ENCODE assay signal across 7 cellular contexts in the genomic region with DNA sequence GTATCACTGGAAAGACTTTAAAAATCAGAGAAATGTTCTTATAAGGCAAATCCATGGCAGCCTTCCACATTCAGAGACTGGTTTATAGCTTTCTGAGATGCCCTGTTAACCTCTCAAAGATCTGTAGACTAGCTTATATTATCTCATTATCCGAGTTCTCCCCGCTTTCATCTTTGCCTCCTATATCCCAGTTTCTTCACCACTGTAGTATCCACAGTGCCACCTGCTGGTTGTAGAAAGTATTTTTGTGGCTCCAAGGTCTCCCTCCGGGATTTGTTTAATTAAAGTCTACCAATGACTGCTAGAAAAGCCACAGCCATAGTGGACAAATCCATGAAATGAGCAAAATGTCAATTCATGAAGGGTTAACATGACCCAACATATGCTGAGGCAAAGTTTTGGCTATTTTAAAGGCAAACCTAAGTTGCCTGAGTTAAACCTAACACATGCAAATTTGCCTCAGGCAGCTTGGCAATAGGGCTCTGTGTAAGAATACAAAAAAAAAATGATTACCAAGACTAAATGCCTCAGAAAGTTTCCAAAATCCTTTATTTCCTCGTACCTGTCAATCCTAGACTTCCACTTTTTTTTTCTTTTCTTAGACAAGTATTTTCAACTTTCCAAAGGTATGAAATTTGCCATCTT.
A peak's percentile ranks its signal among the peaks of the same experiment; 100 is the strongest.
DNase-seq lines count a peak whose midpoint lies in the region; ATAC-seq and TF ChIP-seq lines count a peak whose summit lies in the region.

No MANE protein-coding gene starts in this region.

- no peaks in the 10 kb centered on the region for H3K36me3 ChIP-seq in OCI-LY1 (ENCODE audit: insufficient read depth, low read length)
- H3K36me3 ChIP-seq in adipocyte (ENCODE audit: control insufficient read depth, insufficient read depth, low read length, severe bottlenecking): no peaks in the 10 kb centered on the region
- H3K36me3 ChIP-seq in left ventricle myocardium inferior: no peaks in the 10 kb centered on the region

- DNase-seq in ELF-1 (ENCODE audit: low read depth, low spot score): peak; percentile 71
- DNase-seq in HuH-7 (ENCODE audit: low spot score): peak; percentile 48
- peak; percentile 93 for DNase-seq in adipocyte (ENCODE audit: low read depth)
- DNase-seq in left ventricle myocardium inferior: no peak
- DNase-seq in renal cortical epithelial cell (ENCODE audit: low read depth): peak; percentile 70

- TF ChIP-seq CTCF in OCI-LY1 (IDR thresholded peaks at IDR 0.05; ENCODE audit: low read length): peak; percentile 78
- peak; percentile 89 for TF ChIP-seq CTCF in left ventricle myocardium inferior (IDR thresholded peaks at IDR 0.05; ENCODE audit: borderline replicate concordance)

- H3K4me3 ChIP-seq in OCI-LY1 (ENCODE audit: low read depth, low read length, poor library complexity, severe bottlenecking) (no peak overlapping the region), adipocyte (ENCODE audit: low read length) (no peak overlapping the region), left ventricle myocardium inferior (no peak overlapping the region)

- ATAC-seq in GM21786 (IDR thresholded peaks at IDR 0.05; ENCODE audit: unreplicated experiment): no peak

- H3K9me3 ChIP-seq in OCI-LY1 (ENCODE audit: low read length) (no peaks in the 10 kb centered on the region), adipocyte (ENCODE audit: control insufficient read depth, low read length) (peaks cover 5% of the 10 kb centered on the region), left ventricle myocardium inferior (replicated peaks) (no peaks in the 10 kb centered on the region)

- H4K20me1 ChIP-seq in OCI-LY1 (ENCODE audit: insufficient read depth, low read length): no peaks in the 10 kb centered on the region

- H3K27ac ChIP-seq in OCI-LY1 (ENCODE audit: low read depth, low read length, poor library complexity, severe bottlenecking) (no peak overlapping the region), left ventricle myocardium inferior (replicated peaks) (peak overlapping the region; percentile 66)

- H3K27me3 ChIP-seq in OCI-LY1 (ENCODE audit: insufficient read depth, low read length) (no peaks in the 10 kb centered on the region), adipocyte (replicated peaks; ENCODE audit: control insufficient read depth, insufficient read depth, low read length) (peaks cover 11% of the 10 kb centered on the region), left ventricle myocardium inferior (ENCODE audit: low read depth) (peaks cover 36% of the 10 kb centered on the region)

- no peak overlapping the region for H3K9ac ChIP-seq in OCI-LY1 (ENCODE audit: low read length)
- H3K9ac ChIP-seq in adipocyte (ENCODE audit: low read length): peak overlapping the region; percentile 45

- H3K4me1 ChIP-seq in OCI-LY1 (ENCODE audit: insufficient read depth, low read length, severe bottlenecking) (no peaks in the 10 kb centered on the region), adipocyte (ENCODE audit: control insufficient read depth, insufficient read depth, low read length) (peaks cover 24% of the 10 kb centered on the region), left ventricle myocardium inferior (peaks cover 45% of the 10 kb centered on the region)

- H3K79me2 ChIP-seq in OCI-LY1 (ENCODE audit: insufficient read depth, low read length): no peaks in the 10 kb centered on the region

- intact Hi-C loops in left ventricle myocardium inferior (cut with micrococcal nuclease): loop anchor here (5.0 kb wide), 1 partner anchor 633 kb away; no protein-coding TSS in a partner anchor

- no peak overlapping the region for H3K4me2 ChIP-seq in OCI-LY1 (ENCODE audit: low read length)

- H2AFZ ChIP-seq in OCI-LY1 (ENCODE audit: low read length): no peak overlapping the region

- no peaks in the 10 kb centered on the region for H3K9me2 ChIP-seq in OCI-LY1 (ENCODE audit: low read depth, low read length)

- H3F3A ChIP-seq in OCI-LY1 (ENCODE audit: insufficient read depth, low read length): no peaks in the 10 kb centered on the region
